8 cellular contexts compared by ENCODE assay signal in genomic region chr14:103819503-103820307, GRCh38. TPM values are rescaled to one million over a fixed set of nuclear protein-coding genes. Genes with fewer than 3 reads are reported as not detected.
DNase-seq lines count a peak whose midpoint lies in the region; ATAC-seq and TF ChIP-seq lines count a peak whose summit lies in the region.

No MANE protein-coding gene starts in this region.

- no peak overlapping the region for H3K27ac ChIP-seq in neural progenitor cell

- H3K27ac Mint-ChIP-seq in neural progenitor cell: peak overlapping the region; percentile 58
- no peak overlapping the region for H3K27ac Mint-ChIP-seq in activated naive CD4-positive, alpha-beta T cell treated with anti-CD3 and anti-CD28 coated beads, Interleukin-2, amount 10 ng/mL, durations not matched to agents 7 days and 5 days

- H3K9me3 Mint-ChIP-seq in neural progenitor cell: no peaks in the 10 kb centered on the region
- H3K9me3 Mint-ChIP-seq in activated naive CD4-positive, alpha-beta T cell treated with anti-CD3 and anti-CD28 coated beads, Interleukin-2, amount 10 ng/mL, durations not matched to agents 7 days and 5 days: no peaks in the 10 kb centered on the region

- H3K36me3 ChIP-seq in neural progenitor cell: no peaks in the 10 kb centered on the region

- no peaks in the 10 kb centered on the region for H3K36me3 Mint-ChIP-seq in neural progenitor cell
- H3K36me3 Mint-ChIP-seq in activated naive CD4-positive, alpha-beta T cell treated with anti-CD3 and anti-CD28 coated beads, Interleukin-2, amount 10 ng/mL, durations not matched to agents 7 days and 5 days: no peaks in the 10 kb centered on the region

- peaks cover 17% of the 10 kb centered on the region for H3F3A ChIP-seq in neural progenitor cell (ENCODE audit: low read depth)

- peaks cover 11% of the 10 kb centered on the region for H3K4me1 Mint-ChIP-seq in neural progenitor cell
- peaks cover 6% of the 10 kb centered on the region for H3K4me1 Mint-ChIP-seq in activated naive CD4-positive, alpha-beta T cell treated with anti-CD3 and anti-CD28 coated beads, Interleukin-2, amount 10 ng/mL, durations not matched to agents 7 days and 5 days

- peak; percentile 65 for ATAC-seq in esophagus mucosa
- no peak for ATAC-seq in GM21786 (IDR thresholded peaks at IDR 0.05; ENCODE audit: unreplicated experiment)
- ATAC-seq in HG03045 (IDR thresholded peaks at IDR 0.05; ENCODE audit: unreplicated experiment): no peak

- H3K4me3 ChIP-seq in neural progenitor cell: peak overlapping the region; percentile 8

- CTCF ChIA-PET in activated naive CD4-positive, alpha-beta T cell treated with anti-CD3 and anti-CD28 coated beads, Interleukin-2, amount 10 ng/mL, durations not matched to agents 7 days and 5 days (lab: Charles Lee): interaction anchor here (0.7 to 1.8 kb wide), 2 partner anchors 11 to 175 kb away, joined by 5 to 7 read pairs; no protein-coding TSS in a partner anchor

- H3K9me3 ChIP-seq in neural progenitor cell (ENCODE audit: low read depth): no peaks in the 10 kb centered on the region

- no peaks in the 10 kb centered on the region for H4K20me1 ChIP-seq in neural progenitor cell (ENCODE audit: low read depth)

- H3K27me3 Mint-ChIP-seq in neural progenitor cell (ENCODE audit: insufficient read depth, low read depth): peaks cover 7% of the 10 kb centered on the region
- H3K27me3 Mint-ChIP-seq in activated naive CD4-positive, alpha-beta T cell treated with anti-CD3 and anti-CD28 coated beads, Interleukin-2, amount 10 ng/mL, durations not matched to agents 7 days and 5 days: peaks cover 4% of the 10 kb centered on the region

- H3K9ac ChIP-seq in neural progenitor cell: no peak overlapping the region

- H3K27me3 ChIP-seq in neural progenitor cell: no peaks in the 10 kb centered on the region

- H3K4me3 Mint-ChIP-seq in neural progenitor cell: no peak overlapping the region
- H3K4me3 Mint-ChIP-seq in activated naive CD4-positive, alpha-beta T cell treated with anti-CD3 and anti-CD28 coated beads, Interleukin-2, amount 10 ng/mL, durations not matched to agents 7 days and 5 days: no peak overlapping the region

- peak overlapping the region; percentile 68 for H2AFZ ChIP-seq in neural progenitor cell (replicated peaks)

- no peak for TF ChIP-seq CTCF in neural progenitor cell (IDR thresholded peaks at IDR 0.05)

- no peaks in the 10 kb centered on the region for H3K79me2 ChIP-seq in neural progenitor cell (ENCODE audit: low read depth)

- H3K4me2 ChIP-seq in neural progenitor cell: peak overlapping the region; percentile 54

- peaks cover 12% of the 10 kb centered on the region for H3K4me1 ChIP-seq in neural progenitor cell

- DNase-seq in EH (ENCODE audit: low read depth) (peak; percentile 17), NCI-H345 treated with DMSO at 0.1 percent for 48 hours (lab: John Stamatoyannopoulos, UW; ENCODE audit: unreplicated experiment) (peak; percentile 35), neural progenitor cell (ENCODE audit: low spot score) (peak; percentile 61), HUDEP-2 (lab: John Stamatoyannopoulos, UW; ENCODE audit: unreplicated experiment in 76 of 76) (no peak)
- DNase-seq in activated naive CD4-positive, alpha-beta T cell treated with anti-CD3 and anti-CD28 coated beads, Interleukin-2, amount 10 ng/mL, durations not matched to agents 7 days and 5 days: no peak

RNA-seq across cellular contexts. Expression of gene PPP1R13B, which starts 27.7 kb away (rescaled TPM):
- total RNA-seq in esophagus mucosa (35.9 TPM), neural progenitor cell (ENCODE audit: low replicate concordance) (2.4 and 2.5 TPM in 2 replicates)

Comparison
In these comparisons a context has a peak if more than half of its experiments do, and no peak if none do; other contexts are left out.
1. DNase-seq: peak in EH (single experiment), NCI-H345 treated with DMSO at 0.1 percent for 48 hours (single experiment) and neural progenitor cell (single experiment); none in activated naive CD4-positive, alpha-beta T cell treated with anti-CD3 and anti-CD28 coated beads, Interleukin-2, amount 10 ng/mL, durations not matched to agents 7 days and 5 days (single experiment) and HUDEP-2 (0 of 76).
2. RNA of gene PPP1R13B, which starts 27.7 kb away (total RNA-seq): 35.9 TPM in esophagus mucosa (single experiment); 2.4 to 2.5 TPM in neural progenitor cell; every median in the first group is over 10 times any median in the second.